ENCODE assay signal across 1 cellular context in genomic region chr3:126021224-126021623, GRCh38.
TF ChIP-seq lines count a peak whose summit lies in the region.

No MANE protein-coding gene starts in this region.

TF ChIP-seq in H1, 55 proteins besides CTCF, POLR2A, EP300 and RAD21 (continued from another document):
- TF ChIP-seq MAX (IDR thresholded peaks at IDR 0.05): peak; percentile 44; the same call in 1 of the 2 replicates
- TF ChIP-seq RNF2 (IDR thresholded peaks at IDR 0.05; ENCODE audit: borderline replicate concordance, low read depth, low read length, missing control alignments, poor library complexity, severe bottlenecking): no peak
- no peak for TF ChIP-seq SP2 (IDR thresholded peaks at IDR 0.05; ENCODE audit: low read length)
- no peak for TF ChIP-seq MAFK (IDR thresholded peaks at IDR 0.05; ENCODE audit: low read depth, low read length)
